9 cellular contexts compared by ENCODE assay signal in genomic region chr2:101341901-101342624, GRCh38. TPM values are rescaled to one million over a fixed set of nuclear protein-coding genes. Genes with fewer than 3 reads are reported as not detected.
A peak's percentile ranks its signal among the peaks of the same experiment; 100 is the strongest.
DNase-seq lines count a peak whose midpoint lies in the region; ATAC-seq, FAIRE-seq and TF ChIP-seq lines count a peak whose summit lies in the region.
"Had no signal": no experiment of that assay in that cellular context is flagged by ENCODE, and none has a peak within 500 bp of the region (broad histone marks: within the 10 kb centered on the region; RNA-seq: fewer than 3 reads in every experiment).

No MANE protein-coding gene starts in this region.

- H3K27me3 ChIP-seq in osteoblast (ENCODE audit: insufficient read depth, low read length): no peaks in the 10 kb centered on the region
- H3K27me3 ChIP-seq in tibial nerve: no peaks in the 10 kb centered on the region

- TF ChIP-seq CTCF in LNCAP (IDR thresholded peaks at IDR 0.05) (peak; percentile 72), osteoblast (IDR thresholded peaks at IDR 0.05; ENCODE audit: extremely low read depth, low read depth, low read length) (peak; percentile 93), tibial nerve (IDR thresholded peaks at IDR 0.05) (peak; percentile 63 to 86 (median 73))

- no peak for TF ChIP-seq POLR2A in tibial nerve (IDR thresholded peaks at IDR 0.05)

- no peak for FAIRE-seq in frontal cortex (lab: Jason Lieb, UNC)

- H3K36me3 ChIP-seq in osteoblast (ENCODE audit: insufficient read depth, low read length) (no peaks in the 10 kb centered on the region), tibial nerve (no peaks in the 10 kb centered on the region)

- 53 to 55% methylated on average over 21 of the region's 21 CpGs for WGBS in tibial nerve, 2 donors

- peak; percentile 81 for DNase-seq in DMS153 treated with DMSO at 0.1 percent for 48 hours (lab: John Stamatoyannopoulos, UW; ENCODE audit: unreplicated experiment)
- DNase-seq in SHP77 treated with DMSO at 0.1 percent for 48 hours (lab: John Stamatoyannopoulos, UW): peak; percentile 41
- peak; percentile 90 for DNase-seq in activated effector memory CD4-positive, alpha-beta T cell treated with anti-CD3 and anti-CD28 coated beads, Interleukin-2, amount 50 U/mL, for 16 hours
- DNase-seq in frontal cortex (ENCODE audit: low spot score in 2 of 2): peak; percentile 41 to 70
- peak; percentile 94 for DNase-seq in osteoblast (ENCODE audit: insufficient read length, low spot score, missing footprints)
- DNase-seq in tibial nerve (ENCODE audit: low spot score in 2 of 2): peak; percentile 54 to 72

- peak overlapping the region; percentile 74 for H3K4me2 ChIP-seq in osteoblast (ENCODE audit: insufficient read depth, low read length)

- H2AFZ ChIP-seq in osteoblast (ENCODE audit: low read length): peak overlapping the region; percentile 83

- H4K20me1 ChIP-seq in osteoblast (ENCODE audit: insufficient read depth, low read length): no peaks in the 10 kb centered on the region

- H3K27ac ChIP-seq in osteoblast (ENCODE audit: low read depth, low read length) (no peak overlapping the region), tibial nerve (no peak overlapping the region)

- no peak for ATAC-seq in GM18867 (IDR thresholded peaks at IDR 0.05; ENCODE audit: unreplicated experiment)

- no peaks in the 10 kb centered on the region for H3K79me2 ChIP-seq in osteoblast (ENCODE audit: insufficient read depth, low read length)

- H3K4me3 ChIP-seq in osteoblast (ENCODE audit: insufficient read depth, low read length): peak overlapping the region; percentile 58
- H3K4me3 ChIP-seq in tibial nerve: no peak overlapping the region

- TF ChIP-seq EP300 in tibial nerve (IDR thresholded peaks at IDR 0.05): no peak

- H3K4me1 ChIP-seq in osteoblast (ENCODE audit: insufficient read depth, low read length) (peaks cover 10% of the 10 kb centered on the region), tibial nerve (peaks cover 0 to 11% (median 0%) of the 10 kb centered on the region in 4 donors)

- no peaks in the 10 kb centered on the region for H3K9me3 ChIP-seq in osteoblast (ENCODE audit: low read depth, low read length)
- no peaks in the 10 kb centered on the region for H3K9me3 ChIP-seq in tibial nerve

RNA-seq across cellular contexts. Expression of gene RNF149, which starts 33.6 kb away (rescaled TPM):
- total RNA-seq in frontal cortex: 45.2 TPM
- 70.1 and 73.1 TPM in 2 replicates for total RNA-seq in osteoblast
- 100 to 1,000 TPM in 1 of 4 donors, 10 to 100 TPM in 3; 61.0 to 108 (median 67.3) TPM for total RNA-seq in tibial nerve

RNA-seq across cellular contexts. Expression of gene CREG2, which starts 45.2 kb away (rescaled TPM):
- total RNA-seq in frontal cortex: 9.8 TPM
- total RNA-seq in osteoblast: 0.29 and 0.36 TPM in 2 replicates
- not detected for total RNA-seq in tibial nerve
- total RNA-seq: activated CD8-positive, alpha-beta memory T cell treated with anti-CD3 and anti-CD28 coated beads for 36 hours had no signal

Comparison
In these comparisons a context has a peak if more than half of its experiments do, and no peak if none do; other contexts are left out.
1. DNase-seq: peak in every context shown above with its lines; median percentile 94 in osteoblast; 90 in activated effector memory CD4-positive, alpha-beta T cell treated with anti-CD3 and anti-CD28 coated beads, Interleukin-2, amount 50 U/mL, for 16 hours; 81 in DMS153 treated with DMSO at 0.1 percent for 48 hours; 63 in tibial nerve; 56 in frontal cortex; 41 in SHP77 treated with DMSO at 0.1 percent for 48 hours.